2 cellular contexts compared by ENCODE assay signal in genomic region chr17:68097161-68097805, GRCh38.
A peak's percentile ranks its signal among the peaks of the same experiment; 100 is the strongest.
TF ChIP-seq lines count a peak whose summit lies in the region.

No MANE protein-coding gene starts in this region.

TF ChIP-seq in IMR-90, 13 proteins besides CTCF, POLR2A, EP300 and RAD21:
- TF ChIP-seq BHLHE40 (IDR thresholded peaks at IDR 0.05; ENCODE audit: low read depth, low read length): no peak

TF ChIP-seq in endothelial cell of umbilical vein, 7 proteins besides CTCF, POLR2A, EP300 and RAD21:
- TF ChIP-seq POLR2AphosphoS5 (IDR thresholded peaks at IDR 0.05; ENCODE audit: insufficient read depth, low read depth, low read length) (no peak), FOS (IDR thresholded peaks at IDR 0.05; ENCODE audit: borderline replicate concordance, insufficient read depth, low read length) (peak; percentile 7), EZH2 (IDR thresholded peaks at IDR 0.05; ENCODE audit: borderline replicate concordance, low read depth, low read length, severe bottlenecking) (no peak), MYC (IDR thresholded peaks at IDR 0.05; ENCODE audit: low read depth, low read length) (no peak), JUN (IDR thresholded peaks at IDR 0.05; ENCODE audit: borderline replicate concordance, insufficient read depth, insufficient read length, low read depth) (no peak)
